In the genomic region with DNA sequence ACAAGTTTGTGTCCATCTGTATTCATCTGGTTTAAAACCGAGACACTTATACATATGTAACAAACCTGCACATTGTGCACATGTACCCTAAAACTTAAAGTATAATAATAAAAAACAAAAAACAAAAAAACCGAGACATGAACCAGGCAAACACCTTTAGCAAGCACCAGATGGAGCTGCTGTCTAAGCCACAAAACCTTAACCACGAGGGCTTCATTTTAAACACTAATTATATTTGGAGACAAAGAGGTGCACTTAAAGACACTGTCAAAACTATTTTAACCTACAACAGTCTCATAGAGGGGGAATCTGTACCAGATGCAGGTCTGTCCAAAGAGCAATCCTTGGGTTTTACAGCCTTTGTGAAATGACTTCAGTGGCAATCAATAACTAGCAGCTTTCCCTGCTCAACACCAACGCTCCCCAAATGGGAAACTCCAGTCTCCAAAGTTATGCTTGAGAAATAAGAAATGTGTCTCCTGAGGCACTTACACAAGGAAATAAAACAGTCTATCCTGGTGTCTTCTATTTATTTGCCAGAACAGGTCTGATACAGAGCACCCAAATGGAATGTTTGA, we compare ENCODE assay signal across 8 cellular contexts.
DNase-seq lines count a peak whose midpoint lies in the region; ATAC-seq and TF ChIP-seq lines count a peak whose summit lies in the region.

No MANE protein-coding gene starts in this region.

- H3K9me3 ChIP-seq in body of pancreas (no peaks in the 10 kb centered on the region), vagina (no peaks in the 10 kb centered on the region)

- no peak overlapping the region for H3K4me3 ChIP-seq in body of pancreas
- no peak overlapping the region for H3K4me3 ChIP-seq in vagina

- H3K36me3 ChIP-seq in body of pancreas (replicated peaks in 1 of 2; ENCODE audit: insufficient read depth in 1 of 2, low read depth in 2 of 2) (no peaks in the 10 kb centered on the region), vagina (peaks cover 0 to 2% of the 10 kb centered on the region in 2 donors)

- intact Hi-C loops in body of pancreas (cut with DNase I) = no loop called here
- intact Hi-C loops in vagina (cut with DNase I) = loop anchor here (5.0 kb wide), 1 partner anchor 866 kb away; no protein-coding TSS in a partner anchor

- peak; percentile 31 for DNase-seq in GM10266 (ENCODE audit: extremely low spot score)
- peak; percentile 13 for DNase-seq in MV-4-11 (lab: John Stamatoyannopoulos, UW)
- peak in 1 of 4 donors; percentile 20 for DNase-seq in body of pancreas
- peak; percentile 45 for DNase-seq in left kidney (ENCODE audit: low read depth, low spot score)
- DNase-seq in vagina (ENCODE audit: extremely low spot score in 2 of 2) = no peak
- no peak for DNase-seq in GF-D8 (lab: John Stamatoyannopoulos, UW)
- DNase-seq in omental fat pad (ENCODE audit: low spot score) = no peak

- WGBS in body of pancreas, 2 donors = 16 to 26% methylated on average over 4 of the region's 4 CpGs

- H3K27ac ChIP-seq in body of pancreas = peak overlapping the region in 3 of 4 donors; percentile 14 to 48 (median 44)
- H3K27ac ChIP-seq in vagina = peak overlapping the region; percentile 63

- no peaks in the 10 kb centered on the region for H3K27me3 ChIP-seq in body of pancreas
- no peaks in the 10 kb centered on the region for H3K27me3 ChIP-seq in vagina

- ATAC-seq in body of pancreas (peak; percentile 39), HG03095 (IDR thresholded peaks at IDR 0.05; ENCODE audit: unreplicated experiment) (no peak), omental fat pad (ENCODE audit: low FRiP score) (no peak)

- TF ChIP-seq POLR2A in body of pancreas (IDR thresholded peaks at IDR 0.05) (no peak), vagina (IDR thresholded peaks at IDR 0.05) (no peak)

- H3K4me1 ChIP-seq in body of pancreas (peaks cover 32% of the 10 kb centered on the region), vagina (peaks cover 20% of the 10 kb centered on the region)

- TF ChIP-seq CTCF in GM10266 (IDR thresholded peaks at IDR 0.05; ENCODE audit: control insufficient read depth, insufficient read depth, low read depth, missing control alignments) = peak; percentile 55
- peak; percentile 26 to 88 (median 62) for TF ChIP-seq CTCF in body of pancreas (IDR thresholded peaks at IDR 0.05)
- TF ChIP-seq CTCF in vagina (IDR thresholded peaks at IDR 0.05) = peak in 1 of 3 experiments; percentile 19
- peak in 1 of 3 donors; percentile 2 for TF ChIP-seq CTCF in omental fat pad (IDR thresholded peaks at IDR 0.05)

Comparison
In these comparisons a context has a peak if more than half of its experiments do, and no peak if none do; other contexts are left out.
1. DNase-seq: peak in GM10266 (single experiment), MV-4-11 (single experiment) and left kidney (single experiment); none in vagina (0 of 2), GF-D8 (single experiment) and omental fat pad (single experiment).